In the genomic region with DNA sequence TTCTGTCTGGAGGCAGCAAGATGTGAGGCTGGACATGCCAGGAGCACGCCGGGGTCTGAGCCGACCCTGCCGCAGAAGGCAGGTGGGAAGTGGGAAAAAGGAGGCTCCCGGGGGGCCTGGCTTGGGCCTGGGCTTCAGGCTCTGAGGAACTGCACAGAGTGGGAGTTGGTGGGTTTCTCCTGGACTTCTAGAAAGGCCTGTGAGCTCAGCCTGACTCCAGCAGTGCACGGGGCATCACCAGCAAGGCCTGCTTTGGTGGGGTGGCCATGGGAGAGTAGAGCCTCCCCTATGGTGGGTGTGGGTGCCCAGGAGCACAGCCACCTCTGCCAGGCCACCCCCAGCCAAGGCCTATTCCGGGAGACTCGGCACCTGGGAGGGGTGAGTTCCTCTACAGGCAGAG, we compare ENCODE assay signal across 16 cellular contexts. TPM values are rescaled to one million over a fixed set of nuclear protein-coding genes. Genes with fewer than 3 reads are reported as not detected.
A peak's percentile ranks its signal among the peaks of the same experiment; 100 is the strongest.
DNase-seq lines count a peak whose midpoint lies in the region; ATAC-seq and TF ChIP-seq lines count a peak whose summit lies in the region.
"Had no signal": no experiment of that assay in that cellular context is flagged by ENCODE, and none has a peak within 500 bp of the region (broad histone marks: within the 10 kb centered on the region; RNA-seq: fewer than 3 reads in every experiment).

No MANE protein-coding gene starts in this region.

- TF ChIP-seq CTCF in ascending aorta (IDR thresholded peaks at IDR 0.05) (no peak), gastroesophageal sphincter (IDR thresholded peaks at IDR 0.05) (no peak), natural killer cell (IDR thresholded peaks at IDR 0.05) (no peak), suprapubic skin (IDR thresholded peaks at IDR 0.05) (no peak)

- 70 to 81% methylated on average over 2 to 4 of the region's 8 CpGs for WGBS in gastroesophageal sphincter (ENCODE audit: low coverage in 1 of 2), 2 donors
- WGBS in suprapubic skin: 80% methylated on average over 6 of the region's 8 CpGs

- H3K4me1 Mint-ChIP-seq in natural killer cell: no peaks in the 10 kb centered on the region
- no peaks in the 10 kb centered on the region for H3K4me1 Mint-ChIP-seq in stimulated activated naive B cell treated with anti-CD40 and anti-IgM and Interleukin-4, amounts not matched to agents 10 μg/mL and 1 μg/mL and 100 μg/mL, for 72 hours
- H3K4me1 Mint-ChIP-seq: central memory CD8-positive, alpha-beta T cell had no signal

- H3K27ac Mint-ChIP-seq in natural killer cell: no peak overlapping the region
- H3K27ac Mint-ChIP-seq in stimulated activated naive B cell treated with anti-CD40 and anti-IgM and Interleukin-4, amounts not matched to agents 10 μg/mL and 1 μg/mL and 100 μg/mL, for 72 hours: no peak overlapping the region
- H3K27ac Mint-ChIP-seq: activated T-helper 2 cell treated with anti-CD3 and anti-CD28 coated beads, Interferon-gamma antibody, Interleukin-2, Interleukin-4, amounts not matched to agents 10 μg/mL and 5 μg/mL and 100 μg/mL, durations not matched to agents 14 hours and 24 hours and 36 hours had no signal

- ATAC-seq in gastroesophageal sphincter (no peak), natural killer cell (no peak), GM19397 (IDR thresholded peaks at IDR 0.05; ENCODE audit: unreplicated experiment) (no peak)
- no peak for ATAC-seq in stimulated activated naive B cell treated with anti-CD40 and anti-IgM and Interleukin-4, amounts not matched to agents 10 μg/mL and 1 μg/mL and 100 μg/mL, for 72 hours (replicated peaks)
- ATAC-seq: PC-3 had no signal

- H3K27me3 Mint-ChIP-seq in natural killer cell (ENCODE audit: low read depth in 2 of 2): no peaks in the 10 kb centered on the region
- H3K27me3 Mint-ChIP-seq in stimulated activated naive B cell treated with anti-CD40 and anti-IgM and Interleukin-4, amounts not matched to agents 10 μg/mL and 1 μg/mL and 100 μg/mL, for 72 hours: peaks cover 4 to 7% of the 10 kb centered on the region in 2 donors
- H3K27me3 Mint-ChIP-seq: CD4-positive, CD25-positive, alpha-beta regulatory T cell; central memory CD8-positive, alpha-beta T cell had no signal

- TF ChIP-seq POLR2A in gastroesophageal sphincter (IDR thresholded peaks at IDR 0.05) (no peak), suprapubic skin (IDR thresholded peaks at IDR 0.05) (no peak)

- H3K9me3 ChIP-seq in ascending aorta (no peaks in the 10 kb centered on the region), gastroesophageal sphincter (peaks cover 0 to 3% (median 0%) of the 10 kb centered on the region in 3 donors), suprapubic skin (no peaks in the 10 kb centered on the region)

- H3K36me3 Mint-ChIP-seq in natural killer cell: peaks cover 8% of the 10 kb centered on the region
- no peaks in the 10 kb centered on the region for H3K36me3 Mint-ChIP-seq in stimulated activated naive B cell treated with anti-CD40 and anti-IgM and Interleukin-4, amounts not matched to agents 10 μg/mL and 1 μg/mL and 100 μg/mL, for 72 hours
- H3K36me3 Mint-ChIP-seq: CD4-positive, CD25-positive, alpha-beta regulatory T cell had no signal

- no peak overlapping the region for H3K4me3 Mint-ChIP-seq in natural killer cell
- no peak overlapping the region for H3K4me3 Mint-ChIP-seq in stimulated activated naive B cell treated with anti-CD40 and anti-IgM and Interleukin-4, amounts not matched to agents 10 μg/mL and 1 μg/mL and 100 μg/mL, for 72 hours
- H3K4me3 Mint-ChIP-seq: CD4-positive, CD25-positive, alpha-beta regulatory T cell; central memory CD8-positive, alpha-beta T cell had no signal

- H3K27me3 ChIP-seq in ascending aorta (no peaks in the 10 kb centered on the region), gastroesophageal sphincter (no peaks in the 10 kb centered on the region), suprapubic skin (no peaks in the 10 kb centered on the region)

- DNase-seq in ascending aorta (ENCODE audit: low spot score in 2 of 2): no peak
- peak; percentile 10 for DNase-seq in natural killer cell
- DNase-seq in suprapubic skin (ENCODE audit: low spot score in 2 of 2): no peak
- no peak for DNase-seq in NCI-H82 treated with DMSO at 0.1 percent for 48 hours (lab: John Stamatoyannopoulos, UW; ENCODE audit: unreplicated experiment)
- no peak for DNase-seq in DMS53 (lab: John Stamatoyannopoulos, UW)
- no peak for DNase-seq in stimulated activated naive B cell treated with anti-CD40 and anti-IgM and Interleukin-4, amounts not matched to agents 10 μg/mL and 1 μg/mL and 100 μg/mL, for 72 hours
- DNase-seq: CD4-positive, CD25-positive, alpha-beta regulatory T cell; NCI-H1417 treated with DMSO at 0.1 percent for 48 hours; NCI-H2171 treated with DMSO at 0.1 percent for 48 hours; occipital lobe; PC-3; stimulated activated CD4-positive, alpha-beta T cell treated with anti-CD3 and anti-CD28 coated beads, Interleukin-2, amount 100 ng/mL, for 48 hours had no signal

- intact Hi-C loops in ascending aorta (cut with DNase I): loop anchor here (2.0 to 5.0 kb wide), 3 partner anchors 79 to 375 kb away; partner anchors contain the start of genes ALDH1L1 and ZXDC
- intact Hi-C loops in natural killer cell (cut with micrococcal nuclease): no loop called here

- H3K27ac ChIP-seq in ascending aorta (peak overlapping the region; percentile 96 to 98), gastroesophageal sphincter (peak overlapping the region in 3 of 4 donors; percentile 77 to 82 (median 80)), suprapubic skin (peak overlapping the region; percentile 48)

- H3K4me1 ChIP-seq in ascending aorta (peaks cover 24 to 46% of the 10 kb centered on the region in 2 donors), gastroesophageal sphincter (peaks cover 0 to 30% (median 8%) of the 10 kb centered on the region in 3 donors), suprapubic skin (peaks cover 12% of the 10 kb centered on the region)

- H3K4me3 ChIP-seq in ascending aorta (no peak overlapping the region), gastroesophageal sphincter (no peak overlapping the region), suprapubic skin (no peak overlapping the region)

- H3K36me3 ChIP-seq in ascending aorta (peaks cover 8 to 23% of the 10 kb centered on the region in 2 donors), gastroesophageal sphincter (peaks cover 0 to 38% of the 10 kb centered on the region in 2 donors), suprapubic skin (no peaks in the 10 kb centered on the region)

- H3K9me3 Mint-ChIP-seq in natural killer cell: no peaks in the 10 kb centered on the region
- peaks cover 1 to 5% of the 10 kb centered on the region in 2 donors for H3K9me3 Mint-ChIP-seq in stimulated activated naive B cell treated with anti-CD40 and anti-IgM and Interleukin-4, amounts not matched to agents 10 μg/mL and 1 μg/mL and 100 μg/mL, for 72 hours
- H3K9me3 Mint-ChIP-seq: activated T-helper 2 cell treated with anti-CD3 and anti-CD28 coated beads, Interferon-gamma antibody, Interleukin-2, Interleukin-4, amounts not matched to agents 10 μg/mL and 5 μg/mL and 100 μg/mL, durations not matched to agents 14 hours and 24 hours and 36 hours had no signal

- TF ChIP-seq EP300 in gastroesophageal sphincter (IDR thresholded peaks at IDR 0.05): no peak
- TF ChIP-seq EP300 in suprapubic skin (IDR thresholded peaks at IDR 0.05): no peak

RNA-seq across cellular contexts. Expression of gene SLC41A3, which starts 18.1 kb away (rescaled TPM):
- total RNA-seq in ascending aorta: 111 TPM
- 10 to 100 TPM; 31.0 to 62.7 (median 37.5) TPM for total RNA-seq in gastroesophageal sphincter
- 10 to 100 TPM; 24.2 to 29.6 (median 27.1) TPM for total RNA-seq in natural killer cell
- 10 to 100 TPM; 32.3 to 51.3 (median 44.0) TPM for total RNA-seq in suprapubic skin
